ENCODE assay signal across 10 cellular contexts in the genomic region with DNA sequence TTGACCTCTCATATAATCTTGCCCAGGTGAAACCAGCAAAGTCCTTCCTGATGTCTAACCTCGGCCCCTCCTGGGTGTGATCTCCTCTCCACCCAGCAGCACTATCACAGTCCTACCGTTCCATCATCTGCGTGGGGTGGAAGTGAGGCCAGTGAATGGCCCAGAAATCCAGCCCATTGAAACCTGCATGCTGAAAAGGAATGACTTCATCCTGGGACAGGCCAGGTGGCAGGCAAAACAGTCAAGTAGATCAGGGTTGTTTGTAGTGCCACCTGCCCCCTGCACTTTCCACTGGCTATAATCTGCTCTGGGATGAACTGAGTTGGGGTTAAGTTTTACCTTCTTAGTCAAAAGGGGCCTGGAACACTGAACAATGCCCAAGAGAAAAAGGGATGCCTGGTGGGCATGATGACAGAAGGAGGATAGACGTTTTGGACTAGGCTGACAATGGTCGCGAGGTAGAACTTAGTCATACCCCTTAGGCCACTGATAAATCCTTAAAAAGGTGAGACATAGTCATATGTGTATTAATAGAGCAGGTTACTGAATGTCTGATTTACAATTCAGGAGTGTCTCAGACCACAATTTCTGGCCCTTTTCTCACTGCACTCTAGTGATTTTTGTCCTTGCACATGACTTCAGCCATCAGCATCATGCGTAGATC. TPM values are rescaled to one million over a fixed set of nuclear protein-coding genes. Genes with fewer than 3 reads are reported as not detected.
DNase-seq lines count a peak whose midpoint lies in the region; ATAC-seq, FAIRE-seq and TF ChIP-seq lines count a peak whose summit lies in the region.
"Had no signal": no experiment of that assay in that cellular context is flagged by ENCODE, and none has a peak within 500 bp of the region (broad histone marks: within the 10 kb centered on the region; RNA-seq: fewer than 3 reads in every experiment).

No MANE protein-coding gene starts in this region.

- H3K36me3 Mint-ChIP-seq in activated CD4-positive, alpha-beta T cell treated with anti-CD3 and anti-CD28 coated beads, Interleukin-2, amount 10 ng/mL, durations not matched to agents 24 days and 14 days (ENCODE audit: low read depth), result peaks cover 16% of the 10 kb centered on the region
- no peaks in the 10 kb centered on the region for H3K36me3 Mint-ChIP-seq in activated naive CD8-positive, alpha-beta T cell treated with anti-CD3 and anti-CD28 coated beads, Interleukin-2, amount 10 ng/mL, durations not matched to agents 7 days and 5 days
- peaks cover 9 to 10% of the 10 kb centered on the region in 2 donors for H3K36me3 Mint-ChIP-seq in stimulated activated naive B cell treated with anti-CD40 and anti-IgM and Interleukin-4, amounts not matched to agents 10 μg/mL and 1 μg/mL and 100 μg/mL, for 72 hours

- H3K9me1 ChIP-seq in keratinocyte (ENCODE audit: control insufficient read depth, extremely low read depth, insufficient read depth, low read length), result peaks cover 3% of the 10 kb centered on the region

- peak overlapping the region; percentile 98 for H3K27ac Mint-ChIP-seq in activated CD4-positive, alpha-beta T cell treated with anti-CD3 and anti-CD28 coated beads, Interleukin-2, amount 10 ng/mL, durations not matched to agents 24 days and 14 days
- peak overlapping the region; percentile 94 for H3K27ac Mint-ChIP-seq in activated naive CD8-positive, alpha-beta T cell treated with anti-CD3 and anti-CD28 coated beads, Interleukin-2, amount 10 ng/mL, durations not matched to agents 7 days and 5 days
- peak overlapping the region; percentile 56 for H3K27ac Mint-ChIP-seq in stimulated activated naive B cell treated with anti-CD40 and anti-IgM and Interleukin-4, amounts not matched to agents 10 μg/mL and 1 μg/mL and 100 μg/mL, for 72 hours

- H3K36me3 ChIP-seq in keratinocyte (ENCODE audit: control insufficient read depth in 2 of 2, extremely low read depth in 1 of 2, insufficient read depth in 2 of 2, low read length in 2 of 2), result no peaks in the 10 kb centered on the region

- H3K27me3 ChIP-seq in keratinocyte (ENCODE audit: control insufficient read depth, extremely low read depth, insufficient read depth, low read length), result no peaks in the 10 kb centered on the region
- H3K27me3 ChIP-seq: SJCRH30 had no signal

- H3K4me3 ChIP-seq in keratinocyte (ENCODE audit: control insufficient read depth in 2 of 3, extremely low read depth in 1 of 3, insufficient read depth in 2 of 3, low read depth in 1 of 3, low read length in 3 of 3), result no peak overlapping the region

- no peaks in the 10 kb centered on the region for H3K9me3 Mint-ChIP-seq in activated CD4-positive, alpha-beta T cell treated with anti-CD3 and anti-CD28 coated beads, Interleukin-2, amount 10 ng/mL, durations not matched to agents 24 days and 14 days
- H3K9me3 Mint-ChIP-seq in activated naive CD8-positive, alpha-beta T cell treated with anti-CD3 and anti-CD28 coated beads, Interleukin-2, amount 10 ng/mL, durations not matched to agents 7 days and 5 days, result no peaks in the 10 kb centered on the region
- no peaks in the 10 kb centered on the region for H3K9me3 Mint-ChIP-seq in stimulated activated naive B cell treated with anti-CD40 and anti-IgM and Interleukin-4, amounts not matched to agents 10 μg/mL and 1 μg/mL and 100 μg/mL, for 72 hours

- no peaks in the 10 kb centered on the region for H3K9me3 ChIP-seq in keratinocyte (ENCODE audit: control insufficient read depth, low read depth, low read length)
- H3K9me3 ChIP-seq: SJCRH30 had no signal

- H3K79me2 ChIP-seq in keratinocyte (ENCODE audit: control insufficient read depth, insufficient read depth, low read length), result no peaks in the 10 kb centered on the region

- peaks cover 27% of the 10 kb centered on the region for H3K4me1 Mint-ChIP-seq in activated CD4-positive, alpha-beta T cell treated with anti-CD3 and anti-CD28 coated beads, Interleukin-2, amount 10 ng/mL, durations not matched to agents 24 days and 14 days
- H3K4me1 Mint-ChIP-seq in activated naive CD8-positive, alpha-beta T cell treated with anti-CD3 and anti-CD28 coated beads, Interleukin-2, amount 10 ng/mL, durations not matched to agents 7 days and 5 days, result peaks cover 10% of the 10 kb centered on the region
- peaks cover 9 to 26% of the 10 kb centered on the region in 2 donors for H3K4me1 Mint-ChIP-seq in stimulated activated naive B cell treated with anti-CD40 and anti-IgM and Interleukin-4, amounts not matched to agents 10 μg/mL and 1 μg/mL and 100 μg/mL, for 72 hours

- peak overlapping the region; percentile 89 for H3K4me3 Mint-ChIP-seq in activated CD4-positive, alpha-beta T cell treated with anti-CD3 and anti-CD28 coated beads, Interleukin-2, amount 10 ng/mL, durations not matched to agents 24 days and 14 days
- peak overlapping the region; percentile 91 for H3K4me3 Mint-ChIP-seq in activated naive CD8-positive, alpha-beta T cell treated with anti-CD3 and anti-CD28 coated beads, Interleukin-2, amount 10 ng/mL, durations not matched to agents 7 days and 5 days
- H3K4me3 Mint-ChIP-seq in stimulated activated naive B cell treated with anti-CD40 and anti-IgM and Interleukin-4, amounts not matched to agents 10 μg/mL and 1 μg/mL and 100 μg/mL, for 72 hours, result peak overlapping the region; percentile 45 to 95

- POLR2A ChIA-PET in activated naive CD8-positive, alpha-beta T cell treated with anti-CD3 and anti-CD28 coated beads, Interleukin-2, amount 10 ng/mL, durations not matched to agents 7 days and 5 days (lab: Charles Lee), result no interaction called here

- no peak overlapping the region for H2AFZ ChIP-seq in keratinocyte (ENCODE audit: control insufficient read depth, low read length)

- peak overlapping the region; percentile 3 for H3K4me2 ChIP-seq in keratinocyte (ENCODE audit: control insufficient read depth, extremely low read depth, insufficient read depth, low read depth, low read length)

- no peak for ATAC-seq in activated naive CD8-positive, alpha-beta T cell treated with anti-CD3 and anti-CD28 coated beads, Interleukin-2, amount 10 ng/mL, durations not matched to agents 7 days and 5 days (ENCODE audit: low read depth)
- ATAC-seq in stimulated activated naive B cell treated with anti-CD40 and anti-IgM and Interleukin-4, amounts not matched to agents 10 μg/mL and 1 μg/mL and 100 μg/mL, for 72 hours (replicated peaks), result no peak

- peak overlapping the region; percentile 48 for H3K27ac ChIP-seq in keratinocyte (ENCODE audit: control insufficient read depth, insufficient read depth, low read length)
- H3K27ac ChIP-seq: SJCRH30 had no signal

- no peak for DNase-seq in activated CD4-positive, alpha-beta T cell treated with anti-CD3 and anti-CD28 coated beads, Interleukin-2, amount 10 ng/mL, durations not matched to agents 24 days and 14 days
- DNase-seq in activated CD4-positive, alpha-beta T cell treated with anti-CD3 and anti-CD28 coated beads, Interleukin-2, amount 50 U/mL, for 48 hours, result no peak
- DNase-seq in activated naive CD8-positive, alpha-beta T cell treated with anti-CD3 and anti-CD28 coated beads, Interleukin-2, amount 10 ng/mL, durations not matched to agents 7 days and 5 days, result no peak
- DNase-seq in keratinocyte (ENCODE audit: low read depth, low spot score), result no peak
- no peak for DNase-seq in stimulated activated naive B cell treated with anti-CD40 and anti-IgM and Interleukin-4, amounts not matched to agents 10 μg/mL and 1 μg/mL and 100 μg/mL, for 72 hours
- no peak for DNase-seq in nucleus accumbens (lab: John Stamatoyannopoulos, UW)
- no peak for DNase-seq in H4 (ENCODE audit: low spot score)
- no peak for DNase-seq in frontal cortex (ENCODE audit: low spot score in 2 of 2)
- DNase-seq: SJCRH30 had no signal

- intact Hi-C loops in activated CD4-positive, alpha-beta T cell treated with anti-CD3 and anti-CD28 coated beads, Interleukin-2, amount 10 ng/mL, durations not matched to agents 24 days and 14 days (cut with micrococcal nuclease), result loop anchor here (1.0 to 5.0 kb wide), 6 partner anchors 7 to 142 kb away; a partner anchor contains a TSS

- peaks cover 40% of the 10 kb centered on the region for H3K4me1 ChIP-seq in keratinocyte (ENCODE audit: control insufficient read depth, extremely low read depth, insufficient read depth, low read length)

- no peaks in the 10 kb centered on the region for H4K20me1 ChIP-seq in keratinocyte (ENCODE audit: control insufficient read depth, extremely low read depth, insufficient read depth, low read length)

- no peak for TF ChIP-seq CTCF in keratinocyte (optimal IDR thresholded peaks at IDR 0.05 in 1 of 3, IDR thresholded peaks at IDR 0.05 in 1 of 3, conservative IDR thresholded peaks at IDR 0.05 in 1 of 3; ENCODE audit: extremely low read depth in 1 of 3, insufficient read depth in 2 of 3, low read length in 3 of 3)

- dilution Hi-C loops in keratinocyte (cut with MboI; ENCODE audit: extremely low pct_ligation_motif_present, low sequenced_read_pairs), result no loop called here

- peak overlapping the region; percentile 39 for H3K9ac ChIP-seq in keratinocyte (ENCODE audit: control insufficient read depth, extremely low read depth, insufficient read depth, low read length)

- peaks cover 2% of the 10 kb centered on the region for H3K27me3 Mint-ChIP-seq in activated CD4-positive, alpha-beta T cell treated with anti-CD3 and anti-CD28 coated beads, Interleukin-2, amount 10 ng/mL, durations not matched to agents 24 days and 14 days
- peaks cover 6% of the 10 kb centered on the region for H3K27me3 Mint-ChIP-seq in activated naive CD8-positive, alpha-beta T cell treated with anti-CD3 and anti-CD28 coated beads, Interleukin-2, amount 10 ng/mL, durations not matched to agents 7 days and 5 days
- no peaks in the 10 kb centered on the region for H3K27me3 Mint-ChIP-seq in stimulated activated naive B cell treated with anti-CD40 and anti-IgM and Interleukin-4, amounts not matched to agents 10 μg/mL and 1 μg/mL and 100 μg/mL, for 72 hours

- FAIRE-seq in keratinocyte (lab: Jason Lieb, UNC) (peak; percentile 55), frontal cortex (lab: Jason Lieb, UNC) (no peak)

RNA-seq across cellular contexts. Expression of a gene that starts 8.1 kb away (rescaled TPM):
- total RNA-seq in activated CD4-positive, alpha-beta T cell treated with anti-CD3 and anti-CD28 coated beads, Interleukin-2, amount 10 ng/mL, durations not matched to agents 24 days and 14 days, result 2,450 and 2,479 TPM in 2 replicates
- total RNA-seq in activated naive CD8-positive, alpha-beta T cell treated with anti-CD3 and anti-CD28 coated beads, Interleukin-2, amount 10 ng/mL, durations not matched to agents 7 days and 5 days, result 100 to 1,000 TPM; 453 to 466 TPM
- 653 to 1,215 TPM (median 1,089 TPM) in 3 replicates for polyA plus RNA-seq in keratinocyte
- 852 TPM for polyA plus RNA-seq in keratinocyte (2011; ENCODE audit: low read depth)
- 773 and 930 TPM in 2 replicates for polyA plus RNA-seq in keratinocyte (2011; cell fraction: cytosol; rRNA removed)
- polyA plus RNA-seq in keratinocyte (2011; cell fraction: nucleus; rRNA removed), result 1,009 and 1,163 TPM in 2 replicates
- polyA plus RNA-seq in keratinocyte (2012; ENCODE audit: low replicate concordance), result 801 and 914 TPM in 2 replicates
- polyA minus RNA-seq in keratinocyte, result 444 to 942 TPM (median 851 TPM) in 3 replicates
- 482 TPM for polyA minus RNA-seq in keratinocyte (2011; cell fraction: cytosol; rRNA and poly(A)+ RNA removed)
- 369 and 581 TPM in 2 replicates for polyA minus RNA-seq in keratinocyte (2011; cell fraction: nucleus; rRNA and poly(A)+ RNA removed)
- 2,045 and 2,316 TPM in 2 replicates for total RNA-seq in H4 (2014; rRNA removed; shearing (Covaris generic))
- total RNA-seq in frontal cortex, result 463 TPM

RNA-seq across cellular contexts. Expression of a gene that starts 15.4 kb away (rescaled TPM):
- 139 and 144 TPM in 2 replicates for total RNA-seq in activated CD4-positive, alpha-beta T cell treated with anti-CD3 and anti-CD28 coated beads, Interleukin-2, amount 10 ng/mL, durations not matched to agents 24 days and 14 days
- total RNA-seq in activated naive CD8-positive, alpha-beta T cell treated with anti-CD3 and anti-CD28 coated beads, Interleukin-2, amount 10 ng/mL, durations not matched to agents 7 days and 5 days, result 10 to 100 TPM; 22.5 to 24.0 TPM
- polyA plus RNA-seq in keratinocyte, result 51.0 to 69.8 TPM (median 55.3 TPM) in 3 replicates
- 5.1 TPM for polyA plus RNA-seq in keratinocyte (2011; ENCODE audit: low read depth)
- 29.3 and 31.8 TPM in 2 replicates for polyA plus RNA-seq in keratinocyte (2011; cell fraction: cytosol; rRNA removed)
- 81.3 and 83.5 TPM in 2 replicates for polyA plus RNA-seq in keratinocyte (2011; cell fraction: nucleus; rRNA removed)
- polyA plus RNA-seq in keratinocyte (2012; ENCODE audit: low replicate concordance), result 21.2 and 44.8 TPM in 2 replicates
- 78.3 to 107 TPM (median 93.2 TPM) in 3 replicates for polyA minus RNA-seq in keratinocyte
- 54.3 TPM for polyA minus RNA-seq in keratinocyte (2011; cell fraction: cytosol; rRNA and poly(A)+ RNA removed)
- polyA minus RNA-seq in keratinocyte (2011; cell fraction: nucleus; rRNA and poly(A)+ RNA removed), result 31.4 and 37.5 TPM in 2 replicates
- 17.3 and 33.8 TPM in 2 replicates for total RNA-seq in H4 (2014; rRNA removed; shearing (Covaris generic))
- 3.7 TPM for total RNA-seq in frontal cortex

RNA-seq across cellular contexts. Expression of a gene that starts 18.5 kb away (rescaled TPM):
- 25.3 and 28.0 TPM in 2 replicates for total RNA-seq in activated CD4-positive, alpha-beta T cell treated with anti-CD3 and anti-CD28 coated beads, Interleukin-2, amount 10 ng/mL, durations not matched to agents 24 days and 14 days
- total RNA-seq in activated naive CD8-positive, alpha-beta T cell treated with anti-CD3 and anti-CD28 coated beads, Interleukin-2, amount 10 ng/mL, durations not matched to agents 7 days and 5 days, result 10 to 100 TPM; 28.4 TPM
- polyA plus RNA-seq in keratinocyte, result 69.9 to 118 TPM (median 103 TPM) in 3 replicates
- polyA plus RNA-seq in keratinocyte (2011; ENCODE audit: low read depth), result 11.2 TPM
- polyA plus RNA-seq in keratinocyte (2011; cell fraction: cytosol; rRNA removed), result 59.9 and 66.5 TPM in 2 replicates
- 122 and 149 TPM in 2 replicates for polyA plus RNA-seq in keratinocyte (2011; cell fraction: nucleus; rRNA removed)
- 43.9 and 70.5 TPM in 2 replicates for polyA plus RNA-seq in keratinocyte (2012; ENCODE audit: low replicate concordance)
- polyA minus RNA-seq in keratinocyte, result 66.7 to 107 TPM (median 100 TPM) in 3 replicates
- polyA minus RNA-seq in keratinocyte (2011; cell fraction: cytosol; rRNA and poly(A)+ RNA removed), result 81.3 TPM
- 64.0 and 74.9 TPM in 2 replicates for polyA minus RNA-seq in keratinocyte (2011; cell fraction: nucleus; rRNA and poly(A)+ RNA removed)
- 177 and 195 TPM in 2 replicates for total RNA-seq in H4 (2014; rRNA removed; shearing (Covaris generic))
- total RNA-seq in frontal cortex, result 32.2 TPM

RNA-seq across cellular contexts. Expression of a gene that starts 22.1 kb away (rescaled TPM):
- not detected in 2 replicates for total RNA-seq in activated CD4-positive, alpha-beta T cell treated with anti-CD3 and anti-CD28 coated beads, Interleukin-2, amount 10 ng/mL, durations not matched to agents 24 days and 14 days
- not detected for total RNA-seq in activated naive CD8-positive, alpha-beta T cell treated with anti-CD3 and anti-CD28 coated beads, Interleukin-2, amount 10 ng/mL, durations not matched to agents 7 days and 5 days
- 0.09 TPM in 1 of 3 replicates, not detected in the others for polyA plus RNA-seq in keratinocyte
- not detected for polyA plus RNA-seq in keratinocyte (2011; ENCODE audit: low read depth)
- polyA plus RNA-seq in keratinocyte (2011; cell fraction: cytosol; rRNA removed), result 0.19 TPM in 1 of 2 replicates, not detected in the other
- polyA plus RNA-seq in keratinocyte (2011; cell fraction: nucleus; rRNA removed), result not detected in 2 replicates
- not detected in 2 replicates for polyA plus RNA-seq in keratinocyte (2012; ENCODE audit: low replicate concordance)
- polyA minus RNA-seq in keratinocyte, result not detected in 3 replicates
- not detected for polyA minus RNA-seq in keratinocyte (2011; cell fraction: cytosol; rRNA and poly(A)+ RNA removed)
- not detected in 2 replicates for polyA minus RNA-seq in keratinocyte (2011; cell fraction: nucleus; rRNA and poly(A)+ RNA removed)
- not detected in 2 replicates for total RNA-seq in H4 (2014; rRNA removed; shearing (Covaris generic))
- total RNA-seq in frontal cortex, result not detected
- total RNA-seq: lung microvascular endothelial cell had no signal

RNA-seq across cellular contexts. Expression of a gene that starts 26.5 kb away (rescaled TPM):
- 27.6 and 28.2 TPM in 2 replicates for total RNA-seq in activated CD4-positive, alpha-beta T cell treated with anti-CD3 and anti-CD28 coated beads, Interleukin-2, amount 10 ng/mL, durations not matched to agents 24 days and 14 days
- total RNA-seq in activated naive CD8-positive, alpha-beta T cell treated with anti-CD3 and anti-CD28 coated beads, Interleukin-2, amount 10 ng/mL, durations not matched to agents 7 days and 5 days, result 10 to 100 TPM; 14.0 to 14.3 TPM
- polyA plus RNA-seq in keratinocyte, result 5.7 to 7.3 TPM (median 6.5 TPM) in 3 replicates
- 35.8 TPM for polyA plus RNA-seq in keratinocyte (2011; ENCODE audit: low read depth)
- polyA plus RNA-seq in keratinocyte (2011; cell fraction: cytosol; rRNA removed), result 7.2 and 8.8 TPM in 2 replicates
- polyA plus RNA-seq in keratinocyte (2011; cell fraction: nucleus; rRNA removed), result 9.3 and 9.9 TPM in 2 replicates
- polyA plus RNA-seq in keratinocyte (2012; ENCODE audit: low replicate concordance), result 8.9 and 12.1 TPM in 2 replicates
- polyA minus RNA-seq in keratinocyte, result 4.1 to 5.6 TPM (median 5.1 TPM) in 3 replicates
- 12.7 TPM for polyA minus RNA-seq in keratinocyte (2011; cell fraction: cytosol; rRNA and poly(A)+ RNA removed)
- polyA minus RNA-seq in keratinocyte (2011; cell fraction: nucleus; rRNA and poly(A)+ RNA removed), result 3.7 and 5.3 TPM in 2 replicates
- 11.2 and 12.4 TPM in 2 replicates for total RNA-seq in H4 (2014; rRNA removed; shearing (Covaris generic))
- 8.2 TPM for total RNA-seq in frontal cortex
